ENCODE assay signal across 22 cellular contexts in the genomic region with DNA sequence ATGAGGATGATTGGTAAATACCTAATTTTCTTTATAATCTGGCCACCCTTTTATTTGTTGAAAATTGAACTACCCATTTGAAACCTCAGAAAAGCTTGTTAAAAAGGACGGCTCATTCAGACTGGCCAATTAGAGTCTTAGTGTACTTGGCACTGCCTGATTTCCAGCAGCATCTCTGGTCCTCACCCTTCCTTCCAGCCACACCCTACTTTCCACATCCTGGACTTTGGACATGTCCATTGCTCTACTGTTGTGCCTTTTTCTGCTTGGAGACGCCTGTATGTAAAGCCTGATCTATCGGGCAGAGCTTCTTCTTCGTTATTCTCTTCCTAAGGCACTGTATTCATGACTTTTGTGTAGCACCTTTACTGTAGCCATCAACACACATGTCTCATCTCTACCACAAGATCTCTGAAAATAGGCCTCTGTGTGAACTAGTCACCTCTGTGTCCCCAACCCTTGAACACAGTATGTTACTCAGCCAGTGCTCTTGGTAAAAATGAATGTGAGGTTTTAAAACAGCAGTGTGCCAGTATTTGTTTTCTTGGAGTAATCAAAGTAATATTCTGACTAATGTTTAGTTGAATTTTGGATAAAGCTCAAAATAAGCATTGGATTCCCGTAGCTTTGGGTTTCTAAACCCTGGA. TPM values are rescaled to one million over a fixed set of nuclear protein-coding genes. Genes with fewer than 3 reads are reported as not detected.
A peak's percentile ranks its signal among the peaks of the same experiment; 100 is the strongest.
DNase-seq lines count a peak whose midpoint lies in the region; ATAC-seq, FAIRE-seq and TF ChIP-seq lines count a peak whose summit lies in the region.
"Had no signal": no experiment of that assay in that cellular context is flagged by ENCODE, and none has a peak within 500 bp of the region (broad histone marks: within the 10 kb centered on the region; RNA-seq: fewer than 3 reads in every experiment).

No MANE protein-coding gene starts in this region.

- no peak for TF ChIP-seq POLR2A in HepG2 (IDR thresholded peaks at IDR 0.05; ENCODE audit: insufficient read depth in 1 of 2, low read depth in 2 of 2, low read length in 2 of 2)

- peaks cover 29% of the 10 kb centered on the region for H3K79me2 ChIP-seq in HepG2 (ENCODE audit: insufficient read depth, low read length)

- ATAC-seq in natural killer cell: no peak
- ATAC-seq in natural killer cell treated with Interleukin-12 subunit alpha and Interleukin-12 subunit beta and Interleukin-15 and Interleukin-18, amount 100 ng/mL, for 72 hours: no peak
- ATAC-seq in HepG2: no peak
- ATAC-seq: left ventricle myocardium superior, WTC11 had no signal

- no peak overlapping the region for H3K4me3 ChIP-seq in HepG2 (replicated peaks in 1 of 3; ENCODE audit: insufficient read depth in 1 of 3, low read depth in 2 of 3, low read length in 3 of 3)
- H3K4me3 ChIP-seq in BE2C (ENCODE audit: low read depth, low read length): no peak overlapping the region
- H3K4me3 ChIP-seq: ovary, sigmoid colon had no signal

- no peak overlapping the region for H3K9ac ChIP-seq in HepG2 (ENCODE audit: insufficient read depth, low read depth, low read length)

- intact Hi-C loops in natural killer cell (cut with micrococcal nuclease) (no loop called here), HepG2 (cut with micrococcal nuclease; ENCODE audit: unreplicated experiment) (no loop called here)
- intact Hi-C loops in activated CD4-positive, alpha-beta memory T cell treated with anti-CD3 and anti-CD28 coated beads for 36 hours (cut with micrococcal nuclease): no loop called here

- H3K4me2 ChIP-seq in HepG2 (ENCODE audit: low read depth, low read length): no peak overlapping the region

- H3K27ac Mint-ChIP-seq in natural killer cell: peak overlapping the region; percentile 19 to 32
- no peak overlapping the region for H3K27ac Mint-ChIP-seq in natural killer cell treated with Interleukin-12 subunit alpha and Interleukin-12 subunit beta and Interleukin-15 and Interleukin-18, amount 100 ng/mL, for 72 hours
- H3K27ac Mint-ChIP-seq in activated CD4-positive, alpha-beta memory T cell treated with anti-CD3 and anti-CD28 coated beads for 36 hours: peak overlapping the region; percentile 9
- peak overlapping the region; percentile 21 for H3K27ac Mint-ChIP-seq in type B pancreatic cell
- H3K27ac Mint-ChIP-seq: activated naive CD4-positive, alpha-beta T cell treated with anti-CD3 and anti-CD28 coated beads, Interleukin-2, amount 10 ng/mL, durations not matched to agents 7 days and 5 days; WTC11 had no signal

- TF ChIP-seq RAD21 in HepG2 (CRISPR knock-in tag; IDR thresholded peaks at IDR 0.05): no peak

- FAIRE-seq in HepG2 (lab: Jason Lieb, UNC): no peak

- H3K27me3 ChIP-seq in HepG2 (ENCODE audit: control insufficient read depth in 1 of 2, insufficient read depth in 2 of 2, low read length in 2 of 2): no peaks in the 10 kb centered on the region
- H3K27me3 ChIP-seq in BE2C: no peaks in the 10 kb centered on the region
- H3K27me3 ChIP-seq: ovary, sigmoid colon had no signal

- DNase-seq in natural killer cell (no peak), HepG2 (ENCODE audit: low spot score) (no peak), type B pancreatic cell (ENCODE audit: extremely low spot score, unreplicated experiment) (no peak), putamen (ENCODE audit: low spot score) (no peak), BE2C (no peak), NCI-H1417 (lab: John Stamatoyannopoulos, UW) (no peak)
- no peak for DNase-seq in natural killer cell treated with Interleukin-12 subunit alpha and Interleukin-12 subunit beta and Interleukin-15 and Interleukin-18, amount 100 ng/mL, for 72 hours (ENCODE audit: low spot score)
- no peak for DNase-seq in activated CD4-positive, alpha-beta memory T cell treated with anti-CD3 and anti-CD28 coated beads for 36 hours
- DNase-seq: activated naive CD4-positive, alpha-beta T cell treated with anti-CD3 and anti-CD28 coated beads, Interleukin-2, amount 10 ng/mL, durations not matched to agents 7 days and 5 days; erythroblast; HCEC 1CT; Karpas-422; left ventricle myocardium superior; NCI-H1417 treated with DMSO at 0.1 percent for 48 hours; NCI-H2171 treated with DMSO at 0.1 percent for 48 hours; OCI-M1; ovary; SHP77 treated with DMSO at 0.1 percent for 48 hours; sigmoid colon; stimulated activated CD4-positive, alpha-beta T cell treated with anti-CD3 and anti-CD28 coated beads, Interleukin-1b, Interleukin-23, amount 100 ng/mL, for 48 hours; substantia nigra had no signal

- H2AFZ ChIP-seq in HepG2 (ENCODE audit: low read length): no peak overlapping the region

- in situ Hi-C loops in HepG2 (cut with HindIII; ENCODE audit: extremely low pct_ligation_motif_present, low pct_unique_long_range_greater_than_20kb): no loop called here

- no peaks in the 10 kb centered on the region for H3K9me3 ChIP-seq in HepG2 (ENCODE audit: low read length)
- no peaks in the 10 kb centered on the region for H3K9me3 ChIP-seq in BE2C
- H3K9me3 ChIP-seq: ovary, sigmoid colon had no signal

- H3K4me1 ChIP-seq in HepG2 (ENCODE audit: insufficient read depth, low read length): peaks cover 41% of the 10 kb centered on the region
- H3K4me1 ChIP-seq in BE2C: no peaks in the 10 kb centered on the region

- peaks cover 24 to 78% of the 10 kb centered on the region in 2 experiments for H3K36me3 ChIP-seq in HepG2 (replicated peaks in 1 of 2; ENCODE audit: control insufficient read depth in 1 of 2, insufficient read depth in 2 of 2, low read length in 2 of 2)
- peaks cover 56% of the 10 kb centered on the region for H3K36me3 ChIP-seq in BE2C
- H3K36me3 ChIP-seq: ovary had no signal

- TF ChIP-seq CTCF in natural killer cell (IDR thresholded peaks at IDR 0.05) (no peak), HepG2 (CRISPR knock-in tag; IDR thresholded peaks at IDR 0.05) (no peak), type B pancreatic cell (conservative IDR thresholded peaks at IDR 0.05) (no peak), BE2C (IDR thresholded peaks at IDR 0.05; ENCODE audit: low read depth, low read length) (no peak)

- H3K27ac ChIP-seq in HepG2 (ENCODE audit: extremely low read length, insufficient read depth, low read length): no peak overlapping the region
- H3K27ac ChIP-seq: ovary, sigmoid colon had no signal

- H3K9me3 Mint-ChIP-seq in natural killer cell (no peaks in the 10 kb centered on the region), type B pancreatic cell (no peaks in the 10 kb centered on the region)
- H3K9me3 Mint-ChIP-seq in natural killer cell treated with Interleukin-12 subunit alpha and Interleukin-12 subunit beta and Interleukin-15 and Interleukin-18, amount 100 ng/mL, for 72 hours: no peaks in the 10 kb centered on the region
- H3K9me3 Mint-ChIP-seq in activated CD4-positive, alpha-beta memory T cell treated with anti-CD3 and anti-CD28 coated beads for 36 hours: no peaks in the 10 kb centered on the region
- H3K9me3 Mint-ChIP-seq: activated naive CD4-positive, alpha-beta T cell treated with anti-CD3 and anti-CD28 coated beads, Interleukin-2, amount 10 ng/mL, durations not matched to agents 7 days and 5 days; WTC11 had no signal

- POLR2A ChIA-PET in activated CD4-positive, alpha-beta memory T cell treated with anti-CD3 and anti-CD28 coated beads for 36 hours (lab: Charles Lee): no interaction called here
- POLR2A ChIA-PET in HepG2 (lab: Yijun Ruan, JAX): no interaction called here

- H3K36me3 Mint-ChIP-seq in natural killer cell: peaks cover 27% of the 10 kb centered on the region
- peaks cover 33% of the 10 kb centered on the region for H3K36me3 Mint-ChIP-seq in natural killer cell treated with Interleukin-12 subunit alpha and Interleukin-12 subunit beta and Interleukin-15 and Interleukin-18, amount 100 ng/mL, for 72 hours
- peaks cover 65% of the 10 kb centered on the region for H3K36me3 Mint-ChIP-seq in activated CD4-positive, alpha-beta memory T cell treated with anti-CD3 and anti-CD28 coated beads for 36 hours
- peaks cover 45% of the 10 kb centered on the region for H3K36me3 Mint-ChIP-seq in type B pancreatic cell

- TF ChIP-seq EP300 in HepG2 (IDR thresholded peaks at IDR 0.05; ENCODE audit: low read depth in 2 of 2, low read length in 2 of 2) (no peak), HepG2 (CRISPR knock-in tag; IDR thresholded peaks at IDR 0.05; ENCODE audit: borderline replicate concordance) (no peak)

- no TSS peak for BruUV-seq in HepG2 (replicated peaks; lab: Mats Ljungman, UMichigan)

- peaks cover 6% of the 10 kb centered on the region; the same call in 1 of the 2 replicates for H4K20me1 ChIP-seq in HepG2 (ENCODE audit: insufficient read depth, low read length)

- H3K4me3 Mint-ChIP-seq in natural killer cell (no peak overlapping the region), type B pancreatic cell (no peak overlapping the region)
- no peak overlapping the region for H3K4me3 Mint-ChIP-seq in natural killer cell treated with Interleukin-12 subunit alpha and Interleukin-12 subunit beta and Interleukin-15 and Interleukin-18, amount 100 ng/mL, for 72 hours
- no peak overlapping the region for H3K4me3 Mint-ChIP-seq in activated CD4-positive, alpha-beta memory T cell treated with anti-CD3 and anti-CD28 coated beads for 36 hours
- H3K4me3 Mint-ChIP-seq: activated naive CD4-positive, alpha-beta T cell treated with anti-CD3 and anti-CD28 coated beads, Interleukin-2, amount 10 ng/mL, durations not matched to agents 7 days and 5 days; WTC11 had no signal

- H3K27me3 Mint-ChIP-seq in natural killer cell (ENCODE audit: low read depth in 2 of 2) (no peaks in the 10 kb centered on the region), type B pancreatic cell (no peaks in the 10 kb centered on the region)
- H3K27me3 Mint-ChIP-seq in natural killer cell treated with Interleukin-12 subunit alpha and Interleukin-12 subunit beta and Interleukin-15 and Interleukin-18, amount 100 ng/mL, for 72 hours: no peaks in the 10 kb centered on the region
- no peaks in the 10 kb centered on the region for H3K27me3 Mint-ChIP-seq in activated CD4-positive, alpha-beta memory T cell treated with anti-CD3 and anti-CD28 coated beads for 36 hours
- H3K27me3 Mint-ChIP-seq: activated naive CD4-positive, alpha-beta T cell treated with anti-CD3 and anti-CD28 coated beads, Interleukin-2, amount 10 ng/mL, durations not matched to agents 7 days and 5 days had no signal

- H3K4me1 Mint-ChIP-seq in natural killer cell (peaks cover 17 to 37% of the 10 kb centered on the region in 2 donors), type B pancreatic cell (ENCODE audit: unreplicated experiment) (peaks cover 4% of the 10 kb centered on the region)
- peaks cover 25% of the 10 kb centered on the region in 2 donors for H3K4me1 Mint-ChIP-seq in natural killer cell treated with Interleukin-12 subunit alpha and Interleukin-12 subunit beta and Interleukin-15 and Interleukin-18, amount 100 ng/mL, for 72 hours (ENCODE audit: low read depth in 2 of 2)
- H3K4me1 Mint-ChIP-seq in activated CD4-positive, alpha-beta memory T cell treated with anti-CD3 and anti-CD28 coated beads for 36 hours (ENCODE audit: low read depth): peaks cover 26% of the 10 kb centered on the region

- 96% methylated on average over 5 of the region's 5 CpGs for WGBS in HepG2 (ENCODE audit: low lambda C conversion rate)

- CTCF ChIA-PET in activated CD4-positive, alpha-beta memory T cell treated with anti-CD3 and anti-CD28 coated beads for 36 hours (lab: Charles Lee): interaction anchor here (0.6 kb wide), 1 partner anchor 256 kb away, joined by 3 read pairs; no protein-coding TSS in a partner anchor
- CTCF ChIA-PET in HepG2 (lab: Yijun Ruan, JAX; ENCODE audit: low intra/inter-chr PET ratio, low total read pairs): no interaction called here

RNA-seq across cellular contexts. Expression of gene RBM5, which starts 6.8 kb away (rescaled TPM):
- total RNA-seq in natural killer cell (100 to 1,000 TPM; 359 to 473 (median 401) TPM), HepG2 (2016; rRNA removed; fragmentation: Illumina TruSeq; extraction: Trizol) (65.0 and 106 TPM in 2 replicates), type B pancreatic cell (ENCODE audit: low replicate concordance) (170 and 244 TPM in 2 replicates)
- 100 to 1,000 TPM; 198 to 270 TPM for total RNA-seq in natural killer cell treated with Interleukin-12 subunit alpha and Interleukin-12 subunit beta and Interleukin-15 and Interleukin-18, amount 100 ng/mL, for 72 hours
- 100 to 1,000 TPM in 1 of 2 experiments, 10 to 100 TPM in 1; 95.2 to 107 TPM for total RNA-seq in activated CD4-positive, alpha-beta memory T cell treated with anti-CD3 and anti-CD28 coated beads for 36 hours
- total RNA-seq in HepG2 (2016; cell fraction: cytosol; rRNA removed; fragmentation: Illumina TruSeq; extraction: Trizol; ENCODE audit: low read depth): 28.2 and 29.4 TPM in 2 replicates
- 57.8 and 102 TPM in 2 replicates for total RNA-seq in HepG2 (2016; cell fraction: insoluble cytoplasmic fraction; rRNA removed; fragmentation: Illumina TruSeq; extraction: Trizol)
- 21.6 and 27.7 TPM in 2 replicates for total RNA-seq in HepG2 (2016; cell fraction: membrane; rRNA removed; fragmentation: Illumina TruSeq; extraction: Trizol)
- 176 and 216 TPM in 2 replicates for total RNA-seq in HepG2 (2016; cell fraction: nucleus; rRNA removed; fragmentation: Illumina TruSeq; extraction: Trizol)
- polyA plus RNA-seq in HepG2 (2011; rRNA removed): 204 and 254 TPM in 2 replicates
- 65.2 and 69.9 TPM in 2 replicates for polyA plus RNA-seq in HepG2 (2011; cell fraction: cytosol; rRNA removed)
- polyA plus RNA-seq in HepG2 (2011; cell fraction: nucleus; rRNA removed): 615 and 653 TPM in 2 replicates
- polyA plus RNA-seq in HepG2 (2012): 78.9 and 117 TPM in 2 replicates
- polyA plus RNA-seq in HepG2 (2016; cell fraction: cytosol; fragmentation: Illumina TruSeq; extraction: Trizol; ENCODE audit: low read depth): 2.8 and 3.1 TPM in 2 replicates
- 44.4 and 46.1 TPM in 2 replicates for polyA plus RNA-seq in HepG2 (2016; cell fraction: insoluble cytoplasmic fraction; fragmentation: Illumina TruSeq; extraction: Trizol; ENCODE audit: low read depth)
- 4.0 and 7.3 TPM in 2 replicates for polyA plus RNA-seq in HepG2 (2016; cell fraction: membrane; fragmentation: Illumina TruSeq; extraction: Trizol; ENCODE audit: low read depth)
- 371 and 412 TPM in 2 replicates for polyA plus RNA-seq in HepG2 (2016; cell fraction: nucleus; fragmentation: Illumina TruSeq; extraction: Trizol; ENCODE audit: insufficient read depth, low read depth)
- polyA minus RNA-seq in HepG2 (2011; rRNA and poly(A)+ RNA removed; ENCODE audit: low replicate concordance): 201 and 212 TPM in 2 replicates
- polyA minus RNA-seq in HepG2 (2011; cell fraction: cytosol; rRNA and poly(A)+ RNA removed): 50.6 and 64.3 TPM in 2 replicates
- 340 and 438 TPM in 2 replicates for polyA minus RNA-seq in HepG2 (2011; cell fraction: nucleus; rRNA and poly(A)+ RNA removed)
- 79.7 TPM for polyA plus RNA-seq in BE2C (2012; ENCODE audit: insufficient read depth, insufficient read length, low read depth)

RNA-seq across cellular contexts. Expression of gene SEMA3F, which starts 59.6 kb away (rescaled TPM):
- total RNA-seq in natural killer cell (1 to 10 TPM in 1 of 3 donors, under 1 TPM in 2; 0.16 to 1.1 (median 0.78) TPM), HepG2 (2016; rRNA removed; fragmentation: Illumina TruSeq; extraction: Trizol) (3.6 and 7.6 TPM in 2 replicates), type B pancreatic cell (ENCODE audit: low replicate concordance) (41.9 and 48.0 TPM in 2 replicates)
- under 1 TPM; 0.12 to 0.81 TPM for total RNA-seq in natural killer cell treated with Interleukin-12 subunit alpha and Interleukin-12 subunit beta and Interleukin-15 and Interleukin-18, amount 100 ng/mL, for 72 hours
- total RNA-seq in activated CD4-positive, alpha-beta memory T cell treated with anti-CD3 and anti-CD28 coated beads for 36 hours: under 1 TPM; 0.17 to 0.19 TPM
- 1.5 and 1.7 TPM in 2 replicates for total RNA-seq in HepG2 (2016; cell fraction: cytosol; rRNA removed; fragmentation: Illumina TruSeq; extraction: Trizol; ENCODE audit: low read depth)
- 3.6 and 8.8 TPM in 2 replicates for total RNA-seq in HepG2 (2016; cell fraction: insoluble cytoplasmic fraction; rRNA removed; fragmentation: Illumina TruSeq; extraction: Trizol)
- 4.9 and 5.4 TPM in 2 replicates for total RNA-seq in HepG2 (2016; cell fraction: membrane; rRNA removed; fragmentation: Illumina TruSeq; extraction: Trizol)
- total RNA-seq in HepG2 (2016; cell fraction: nucleus; rRNA removed; fragmentation: Illumina TruSeq; extraction: Trizol): 8.8 and 9.1 TPM in 2 replicates
- 14.8 and 17.2 TPM in 2 replicates for polyA plus RNA-seq in HepG2 (2011; rRNA removed)
- polyA plus RNA-seq in HepG2 (2011; cell fraction: cytosol; rRNA removed): 13.5 and 13.7 TPM in 2 replicates
- polyA plus RNA-seq in HepG2 (2011; cell fraction: nucleus; rRNA removed): 22.1 and 33.2 TPM in 2 replicates
- polyA plus RNA-seq in HepG2 (2012): 9.5 and 12.9 TPM in 2 replicates
- polyA plus RNA-seq in HepG2 (2016; cell fraction: cytosol; fragmentation: Illumina TruSeq; extraction: Trizol; ENCODE audit: low read depth): 2.0 and 2.5 TPM in 2 replicates
- 6.6 and 7.1 TPM in 2 replicates for polyA plus RNA-seq in HepG2 (2016; cell fraction: insoluble cytoplasmic fraction; fragmentation: Illumina TruSeq; extraction: Trizol; ENCODE audit: low read depth)
- 5.8 and 6.2 TPM in 2 replicates for polyA plus RNA-seq in HepG2 (2016; cell fraction: membrane; fragmentation: Illumina TruSeq; extraction: Trizol; ENCODE audit: low read depth)
- polyA plus RNA-seq in HepG2 (2016; cell fraction: nucleus; fragmentation: Illumina TruSeq; extraction: Trizol; ENCODE audit: insufficient read depth, low read depth): 22.2 and 24.9 TPM in 2 replicates
- 63.3 and 65.7 TPM in 2 replicates for polyA minus RNA-seq in HepG2 (2011; rRNA and poly(A)+ RNA removed; ENCODE audit: low replicate concordance)
- 14.4 and 15.7 TPM in 2 replicates for polyA minus RNA-seq in HepG2 (2011; cell fraction: cytosol; rRNA and poly(A)+ RNA removed)
- polyA minus RNA-seq in HepG2 (2011; cell fraction: nucleus; rRNA and poly(A)+ RNA removed): 7.2 and 9.3 TPM in 2 replicates
- 43.3 TPM for polyA plus RNA-seq in BE2C (2012; ENCODE audit: insufficient read depth, insufficient read length, low read depth)

Comparison
In these comparisons a context has a peak if more than half of its experiments do, and no peak if none do; other contexts are left out.
1. H3K27ac Mint-ChIP-seq: peak in natural killer cell (2 of 2), activated CD4-positive, alpha-beta memory T cell treated with anti-CD3 and anti-CD28 coated beads for 36 hours (single experiment) and type B pancreatic cell (single experiment); none in natural killer cell treated with Interleukin-12 subunit alpha and Interleukin-12 subunit beta and Interleukin-15 and Interleukin-18, amount 100 ng/mL, for 72 hours (0 of 2).